Comparison of ENCODE assay signal across 21 cellular contexts in the genomic region with DNA sequence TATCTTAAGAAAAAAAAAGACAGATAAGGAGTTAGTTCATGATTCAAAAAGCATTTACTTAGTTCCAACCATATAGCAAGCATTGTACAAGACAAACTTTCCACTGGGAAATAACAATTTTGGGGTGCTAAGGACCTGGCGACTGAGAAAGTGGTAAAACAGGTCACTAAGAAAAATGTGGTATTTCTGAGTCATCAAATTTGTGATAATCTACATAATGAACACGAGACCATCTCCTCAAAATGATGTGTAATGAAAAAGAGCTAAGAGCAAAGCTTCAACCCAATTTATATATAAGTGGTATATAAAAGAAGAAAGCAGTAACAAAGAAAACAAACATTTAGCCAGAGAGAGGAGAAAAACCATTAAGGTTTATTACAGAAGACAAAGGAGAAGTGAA.
DNase-seq lines count a peak whose midpoint lies in the region; ATAC-seq, FAIRE-seq and TF ChIP-seq lines count a peak whose summit lies in the region.
"Had no signal": no experiment of that assay in that cellular context is flagged by ENCODE, and none has a peak within 500 bp of the region (broad histone marks: within the 10 kb centered on the region; RNA-seq: fewer than 3 reads in every experiment).

No MANE protein-coding gene starts in this region.

- no peak for ATAC-seq in activated naive CD4-positive, alpha-beta T cell treated with anti-CD3 and anti-CD28 coated beads, Interleukin-2, amount 50 U/mL, for 72 hours
- ATAC-seq in GM12878: no peak
- ATAC-seq in stimulated activated memory B cell treated with anti-CD40 and anti-IgM and Interleukin-4, amounts not matched to agents 10 μg/mL and 1 μg/mL and 100 μg/mL, for 72 hours: no peak
- ATAC-seq in HG03521 (IDR thresholded peaks at IDR 0.05; ENCODE audit: unreplicated experiment): no peak
- ATAC-seq: body of pancreas had no signal

- H3K27me3 Mint-ChIP-seq in activated naive CD4-positive, alpha-beta T cell treated with anti-CD3 and anti-CD28 coated beads for 36 hours (ENCODE audit: low read depth): no peaks in the 10 kb centered on the region
- no peaks in the 10 kb centered on the region for H3K27me3 Mint-ChIP-seq in stimulated activated memory B cell treated with anti-CD40 and anti-IgM and Interleukin-4, amounts not matched to agents 10 μg/mL and 1 μg/mL and 100 μg/mL, for 72 hours

- WGBS in GM12878 (ENCODE audit: insufficient coverage, insufficient replicate concordance, low lambda C conversion rate, missing lambda C conversion rate): 98% methylated on average over 2 of the region's 2 CpGs

- H3K79me2 ChIP-seq in OCI-LY7 (ENCODE audit: insufficient read depth, low read depth, low read length) (peaks cover 85% of the 10 kb centered on the region), GM12878 (ENCODE audit: control insufficient read depth, insufficient read depth, low read length) (peaks cover 62% of the 10 kb centered on the region)

- TF ChIP-seq CTCF in OCI-LY7 (conservative IDR thresholded peaks at IDR 0.05; ENCODE audit: low read length): no peak
- no peak for TF ChIP-seq CTCF in GM12878 (IDR thresholded peaks at IDR 0.05 in 2 of 3, conservative IDR thresholded peaks at IDR 0.05 in 1 of 3; ENCODE audit: control insufficient read depth in 2 of 3, extremely low read depth in 1 of 3, insufficient read depth in 1 of 3, low read depth in 3 of 3, low read length in 3 of 3)
- no peak for TF ChIP-seq CTCF in WERI-Rb-1 (IDR thresholded peaks at IDR 0.05; ENCODE audit: low read depth, low read length)

- no peaks in the 10 kb centered on the region for H3K36me3 ChIP-seq in OCI-LY7 (ENCODE audit: insufficient read depth, low read length)
- peaks cover 0 to 3% of the 10 kb centered on the region in 2 experiments; a peak in 1 of 4 replicates for H3K36me3 ChIP-seq in GM12878 (ENCODE audit: control insufficient read depth in 2 of 2, insufficient read depth in 2 of 2, low read length in 1 of 2)
- H3K36me3 ChIP-seq in WERI-Rb-1: no peaks in the 10 kb centered on the region
- H3K36me3 ChIP-seq: esophagus squamous epithelium had no signal

- no peak overlapping the region for H3K9ac ChIP-seq in GM12878 (ENCODE audit: control insufficient read depth, insufficient read depth, low read length)

- in situ Hi-C loops in GM12878 (cut with MboI): no loop called here

- H3K4me2 ChIP-seq in OCI-LY7 (ENCODE audit: low read length): peak overlapping the region; percentile 49; the same call in 1 of the 2 replicates
- no peak overlapping the region for H3K4me2 ChIP-seq in GM12878 (ENCODE audit: control insufficient read depth, insufficient read depth)

- no peak for TF ChIP-seq EP300 in GM12878 (IDR thresholded peaks at IDR 0.05; ENCODE audit: borderline replicate concordance in 1 of 2, control insufficient read depth in 1 of 2, low read depth in 2 of 2, low read length in 2 of 2)

- H3K9me3 ChIP-seq in OCI-LY7 (ENCODE audit: low read length): no peaks in the 10 kb centered on the region
- no peaks in the 10 kb centered on the region; the same call in 1 of the 3 replicates for H3K9me3 ChIP-seq in GM12878 (replicated peaks; ENCODE audit: control insufficient read depth, insufficient read depth, low read length)
- no peaks in the 10 kb centered on the region for H3K9me3 ChIP-seq in WERI-Rb-1 (ENCODE audit: severe bottlenecking)
- H3K9me3 ChIP-seq: body of pancreas, esophagus squamous epithelium had no signal

- no peak for DNase-seq in activated naive CD4-positive, alpha-beta T cell treated with anti-CD3 and anti-CD28 coated beads for 36 hours
- no peak for DNase-seq in activated naive CD4-positive, alpha-beta T cell treated with anti-CD3 and anti-CD28 coated beads, Interleukin-2, amount 50 U/mL, for 72 hours (ENCODE audit: low spot score in 2 of 2)
- DNase-seq in OCI-LY7 (ENCODE audit: low spot score) (no peak), GM12878 (ENCODE audit: low read depth, low spot score) (no peak), WERI-Rb-1 (no peak), kidney glomerular epithelial cell (lab: John Stamatoyannopoulos, UW) (no peak)
- DNase-seq: activated CD4-positive, alpha-beta T cell treated with anti-CD3 and anti-CD28 coated beads, Interleukin-2, amount 50 U/mL, for 4 hours; body of pancreas; dermis blood vessel endothelial cell; esophagus squamous epithelium; Karpas-422; mesenchymal stem cell; NCI-H345; retina; SHP77; T-helper 9 cell had no signal

- POLR2A ChIA-PET in OCI-LY7 (lab: Charles Lee): interaction anchor here (0.7 to 3.5 kb wide), 8 partner anchors 11 to 201 kb away, joined by 3 to 16 read pairs (median 5); no protein-coding TSS in a partner anchor
- POLR2A ChIA-PET in GM12878 (lab: Charles Lee): interaction anchor here (0.7 to 1.2 kb wide), 3 partner anchors 33 to 157 kb away, joined by 3 to 4 read pairs (median 3); no protein-coding TSS in a partner anchor

- no peak for FAIRE-seq in GM12878 (lab: Jason Lieb, UNC)
- FAIRE-seq: G401.6, H54, urothelium cell line had no signal

- CTCF ChIA-PET in activated naive CD4-positive, alpha-beta T cell treated with anti-CD3 and anti-CD28 coated beads for 36 hours (lab: Charles Lee): interaction anchor here (0.6 to 0.7 kb wide), 4 partner anchors 20 to 162 kb away, joined by 3 to 4 read pairs (median 3); no protein-coding TSS in a partner anchor
- CTCF ChIA-PET in OCI-LY7 (lab: Charles Lee; ENCODE audit: unreplicated experiment) (interaction anchor here (0.8 kb wide), 1 partner anchor 23 kb away, joined by 3 read pairs; no protein-coding TSS in a partner anchor), GM12878 (lab: Yijun Ruan, JAX) (interaction anchor here (0.6 to 1.8 kb wide), 9 partner anchors 13 to 177 kb away, joined by 3 to 8 read pairs (median 4); no protein-coding TSS in a partner anchor)

- H3K9me2 ChIP-seq in OCI-LY7 (ENCODE audit: insufficient read depth, low read length): no peaks in the 10 kb centered on the region

- H3K4me1 Mint-ChIP-seq in activated naive CD4-positive, alpha-beta T cell treated with anti-CD3 and anti-CD28 coated beads for 36 hours (ENCODE audit: low read depth): peaks cover 54% of the 10 kb centered on the region
- H3K4me1 Mint-ChIP-seq in stimulated activated memory B cell treated with anti-CD40 and anti-IgM and Interleukin-4, amounts not matched to agents 10 μg/mL and 1 μg/mL and 100 μg/mL, for 72 hours: peaks cover 76% of the 10 kb centered on the region

- peaks cover 16% of the 10 kb centered on the region; the same call in 1 of the 2 replicates for H4K20me1 ChIP-seq in OCI-LY7 (ENCODE audit: insufficient read depth, low read length)
- no peaks in the 10 kb centered on the region for H4K20me1 ChIP-seq in GM12878 (ENCODE audit: control insufficient read depth, insufficient read depth)

- SMC1A ChIA-PET in GM12878 (lab: Charles Lee; ENCODE audit: uncharacterized antibody, unreplicated experiment): interaction anchor here (0.8 to 2.7 kb wide), 7 partner anchors 9 to 39 kb away, joined by 3 to 15 read pairs (median 3); no protein-coding TSS in a partner anchor

- H2AFZ ChIP-seq in OCI-LY7 (ENCODE audit: low read length) (no peak overlapping the region), GM12878 (ENCODE audit: control insufficient read depth, low read depth, low read length) (no peak overlapping the region)

- H3K4me1 ChIP-seq in OCI-LY7 (ENCODE audit: insufficient read depth, low read length, poor library complexity, severe bottlenecking): peaks cover 62% of the 10 kb centered on the region
- H3K4me1 ChIP-seq in GM12878 (ENCODE audit: control insufficient read depth, insufficient read depth, low read length): peaks cover 49% of the 10 kb centered on the region

- no peaks in the 10 kb centered on the region for H3K27me3 ChIP-seq in GM12878 (replicated peaks in 1 of 2; ENCODE audit: control insufficient read depth in 2 of 2, insufficient read depth in 2 of 2, low read length in 1 of 2)
- no peaks in the 10 kb centered on the region for H3K27me3 ChIP-seq in WERI-Rb-1 (ENCODE audit: insufficient read depth, low read depth, severe bottlenecking)
- H3K27me3 ChIP-seq: body of pancreas, esophagus squamous epithelium had no signal

- H3K27ac ChIP-seq in OCI-LY7 (ENCODE audit: low read depth, low read length, poor library complexity, severe bottlenecking) (peak overlapping the region; percentile 33), GM12878 (ENCODE audit: control insufficient read depth, insufficient read depth) (peak overlapping the region; percentile 13), WERI-Rb-1 (no peak overlapping the region)
- H3K27ac ChIP-seq: body of pancreas, esophagus squamous epithelium had no signal

- H3K36me3 Mint-ChIP-seq in activated naive CD4-positive, alpha-beta T cell treated with anti-CD3 and anti-CD28 coated beads for 36 hours (ENCODE audit: low read depth): peaks cover 13% of the 10 kb centered on the region
- peaks cover 0 to 26% of the 10 kb centered on the region in 2 donors for H3K36me3 Mint-ChIP-seq in activated naive CD4-positive, alpha-beta T cell treated with anti-CD3 and anti-CD28 coated beads, Interleukin-2, amount 50 U/mL, for 72 hours
- peaks cover 6% of the 10 kb centered on the region for H3K36me3 Mint-ChIP-seq in stimulated activated memory B cell treated with anti-CD40 and anti-IgM and Interleukin-4, amounts not matched to agents 10 μg/mL and 1 μg/mL and 100 μg/mL, for 72 hours

- intact Hi-C loops in activated naive CD4-positive, alpha-beta T cell treated with anti-CD3 and anti-CD28 coated beads for 36 hours (cut with micrococcal nuclease): no loop called here
- intact Hi-C loops in OCI-LY7 (cut with micrococcal nuclease; ENCODE audit: unreplicated experiment): loop anchor here (2.0 to 5.0 kb wide), 3 partner anchors 37 to 173 kb away; no protein-coding TSS in a partner anchor
- intact Hi-C loops in GM12878 (cut with micrococcal nuclease; ENCODE audit: unreplicated experiment): loop anchor here (2.0 to 5.0 kb wide), 3 partner anchors 21 to 175 kb away; no protein-coding TSS in a partner anchor

- H3K4me3 Mint-ChIP-seq in activated naive CD4-positive, alpha-beta T cell treated with anti-CD3 and anti-CD28 coated beads for 36 hours: no peak overlapping the region
- no peak overlapping the region for H3K4me3 Mint-ChIP-seq in stimulated activated memory B cell treated with anti-CD40 and anti-IgM and Interleukin-4, amounts not matched to agents 10 μg/mL and 1 μg/mL and 100 μg/mL, for 72 hours

- peak overlapping the region; percentile 72 for H3K27ac Mint-ChIP-seq in activated naive CD4-positive, alpha-beta T cell treated with anti-CD3 and anti-CD28 coated beads for 36 hours
- peak overlapping the region in 1 of 2 donors; percentile 16 for H3K27ac Mint-ChIP-seq in activated naive CD4-positive, alpha-beta T cell treated with anti-CD3 and anti-CD28 coated beads, Interleukin-2, amount 50 U/mL, for 72 hours
- H3K27ac Mint-ChIP-seq in stimulated activated memory B cell treated with anti-CD40 and anti-IgM and Interleukin-4, amounts not matched to agents 10 μg/mL and 1 μg/mL and 100 μg/mL, for 72 hours: peak overlapping the region; percentile 43

- RAD21 ChIA-PET in GM12878 (lab: Charles Lee; ENCODE audit: unreplicated experiment): interaction anchor here (0.6 to 1.6 kb wide), 5 partner anchors 8 to 39 kb away, joined by 3 to 5 read pairs (median 3); no protein-coding TSS in a partner anchor

- H3K9me3 Mint-ChIP-seq in activated naive CD4-positive, alpha-beta T cell treated with anti-CD3 and anti-CD28 coated beads for 36 hours: peaks cover 3% of the 10 kb centered on the region
- peaks cover 0 to 6% of the 10 kb centered on the region in 2 donors for H3K9me3 Mint-ChIP-seq in activated naive CD4-positive, alpha-beta T cell treated with anti-CD3 and anti-CD28 coated beads, Interleukin-2, amount 50 U/mL, for 72 hours
- no peaks in the 10 kb centered on the region for H3K9me3 Mint-ChIP-seq in stimulated activated memory B cell treated with anti-CD40 and anti-IgM and Interleukin-4, amounts not matched to agents 10 μg/mL and 1 μg/mL and 100 μg/mL, for 72 hours

- H3K4me3 ChIP-seq in OCI-LY7 (ENCODE audit: low read depth, low read length, poor library complexity, severe bottlenecking) (no peak overlapping the region), GM12878 (no peak overlapping the region), WERI-Rb-1 (ENCODE audit: low read depth, low read length) (no peak overlapping the region)
- H3K4me3 ChIP-seq: body of pancreas, esophagus squamous epithelium had no signal

- BruUV-seq in OCI-LY7 (replicated peaks; lab: Mats Ljungman, UMichigan) (no TSS peak), GM12878 (replicated peaks; lab: Mats Ljungman, UMichigan) (no TSS peak)

- no peak for TF ChIP-seq RAD21 in GM12878 (IDR thresholded peaks at IDR 0.05; ENCODE audit: insufficient read depth, low read depth, low read length)

- no peak for TF ChIP-seq POLR2A in GM12878 (IDR thresholded peaks at IDR 0.05; ENCODE audit: low read depth, low read length)
